ENCODE assay signal across 1 cellular context in genomic region chr10:114654829-114655575, GRCh38.
TF ChIP-seq lines count a peak whose summit lies in the region.

No MANE protein-coding gene starts in this region.

TF ChIP-seq in HepG2, 621 proteins besides CTCF, POLR2A, EP300 and RAD21:
- TF ChIP-seq TRIM22 (IDR thresholded peaks at IDR 0.05) = no peak
- TF ChIP-seq CREB3 (CRISPR knock-in tag; IDR thresholded peaks at IDR 0.05) = no peak
- TF ChIP-seq XBP1 (CRISPR knock-in tag; IDR thresholded peaks at IDR 0.05) = no peak
- no peak for TF ChIP-seq RARA (CRISPR knock-in tag; IDR thresholded peaks at IDR 0.05)
- TF ChIP-seq NBN (conservative IDR thresholded peaks at IDR 0.05) = no peak
- TF ChIP-seq FOXJ3 (CRISPR knock-in tag; IDR thresholded peaks at IDR 0.05; ENCODE audit: borderline replicate concordance) = no peak
- TF ChIP-seq CREM (IDR thresholded peaks at IDR 0.05) = no peak
- TF ChIP-seq CREM (CRISPR knock-in tag; IDR thresholded peaks at IDR 0.05) = no peak
- no peak for TF ChIP-seq ZBTB2 (CRISPR knock-in tag; IDR thresholded peaks at IDR 0.05; ENCODE audit: low read depth)
- no peak for TF ChIP-seq ZBTB26 (CRISPR knock-in tag; IDR thresholded peaks at IDR 0.05; ENCODE audit: borderline replicate concordance)
- TF ChIP-seq STAG1 (CRISPR knock-in tag; IDR thresholded peaks at IDR 0.05) = no peak
- no peak for TF ChIP-seq ZFP1 (CRISPR knock-in tag; IDR thresholded peaks at IDR 0.05)
TF ChIP-seq in HepG2: peak in this region for 0.
